ENCODE assay signal across 1 cellular context in genomic region chr4:7960017-7960789, GRCh38.
TF ChIP-seq lines count a peak whose summit lies in the region.

No MANE protein-coding gene starts in this region.

TF ChIP-seq in endothelial cell of umbilical vein, 7 proteins besides CTCF, POLR2A, EP300 and RAD21 (continued from another document):
- TF ChIP-seq GATA2 (IDR thresholded peaks at IDR 0.05; ENCODE audit: insufficient read depth, insufficient read length, low read depth, low read length), result no peak
